ENCODE assay signal across 13 cellular contexts in genomic region chr1:116558140-116558549, GRCh38. TPM values are rescaled to one million over a fixed set of nuclear protein-coding genes. Genes with fewer than 3 reads are reported as not detected.
A peak's percentile ranks its signal among the peaks of the same experiment; 100 is the strongest.
DNase-seq lines count a peak whose midpoint lies in the region; ATAC-seq lines count a peak whose summit lies in the region.
"Had no signal": no experiment of that assay in that cellular context is flagged by ENCODE, and none has a peak within 500 bp of the region (broad histone marks: within the 10 kb centered on the region; RNA-seq: fewer than 3 reads in every experiment).

No MANE protein-coding gene starts in this region.

- ATAC-seq in HG02610 (IDR thresholded peaks at IDR 0.05; ENCODE audit: unreplicated experiment) (peak; percentile 34), T-helper 17 cell (no peak), GM19452 (IDR thresholded peaks at IDR 0.05; ENCODE audit: unreplicated experiment) (no peak)

- H3K4me1 Mint-ChIP-seq in activated naive CD4-positive, alpha-beta T cell treated with anti-CD3 and anti-CD28 coated beads, Interleukin-2, amount 50 U/mL, for 24 hours = peaks cover 23% of the 10 kb centered on the region
- peaks cover 58% of the 10 kb centered on the region for H3K4me1 Mint-ChIP-seq in activated naive CD4-positive, alpha-beta T cell treated with anti-CD3 and anti-CD28 coated beads for 36 hours (ENCODE audit: low read depth)
- H3K4me1 Mint-ChIP-seq in T-helper 17 cell = peaks cover 65% of the 10 kb centered on the region
- H3K4me1 Mint-ChIP-seq in stimulated activated naive CD8-positive, alpha-beta T cell treated with anti-CD3 and anti-CD28 coated beads, Interleukin-15, Interleukin-2, amounts not matched to agents 100 ng/mL and 50 ng/mL, for 24 hours (ENCODE audit: low read depth) = peaks cover 91% of the 10 kb centered on the region

- CTCF ChIA-PET in activated naive CD4-positive, alpha-beta T cell treated with anti-CD3 and anti-CD28 coated beads for 36 hours (lab: Charles Lee) = interaction anchor here (0.7 to 1.4 kb wide), 2 partner anchors 10 to 314 kb away, joined by 3 read pairs; no protein-coding TSS in a partner anchor

- peak overlapping the region; percentile 2 for H3K27ac Mint-ChIP-seq in activated naive CD4-positive, alpha-beta T cell treated with anti-CD3 and anti-CD28 coated beads, Interleukin-2, amount 50 U/mL, for 24 hours
- no peak overlapping the region for H3K27ac Mint-ChIP-seq in activated naive CD4-positive, alpha-beta T cell treated with anti-CD3 and anti-CD28 coated beads for 36 hours
- peak overlapping the region; percentile 93 for H3K27ac Mint-ChIP-seq in T-helper 17 cell
- peak overlapping the region; percentile 96 for H3K27ac Mint-ChIP-seq in stimulated activated naive CD8-positive, alpha-beta T cell treated with anti-CD3 and anti-CD28 coated beads, Interleukin-15, Interleukin-2, amounts not matched to agents 100 ng/mL and 50 ng/mL, for 24 hours

- peaks cover 3% of the 10 kb centered on the region for H3K36me3 Mint-ChIP-seq in activated naive CD4-positive, alpha-beta T cell treated with anti-CD3 and anti-CD28 coated beads, Interleukin-2, amount 50 U/mL, for 24 hours
- H3K36me3 Mint-ChIP-seq in activated naive CD4-positive, alpha-beta T cell treated with anti-CD3 and anti-CD28 coated beads for 36 hours (ENCODE audit: low read depth) = peaks cover 4% of the 10 kb centered on the region
- peaks cover 7% of the 10 kb centered on the region for H3K36me3 Mint-ChIP-seq in T-helper 17 cell (ENCODE audit: low read depth)
- H3K36me3 Mint-ChIP-seq in stimulated activated naive CD8-positive, alpha-beta T cell treated with anti-CD3 and anti-CD28 coated beads, Interleukin-15, Interleukin-2, amounts not matched to agents 100 ng/mL and 50 ng/mL, for 24 hours (ENCODE audit: low read depth) = peaks cover 57% of the 10 kb centered on the region

- no peaks in the 10 kb centered on the region for H3K9me3 Mint-ChIP-seq in activated naive CD4-positive, alpha-beta T cell treated with anti-CD3 and anti-CD28 coated beads, Interleukin-2, amount 50 U/mL, for 24 hours
- peaks cover 6% of the 10 kb centered on the region for H3K9me3 Mint-ChIP-seq in activated naive CD4-positive, alpha-beta T cell treated with anti-CD3 and anti-CD28 coated beads for 36 hours
- H3K9me3 Mint-ChIP-seq in stimulated activated naive CD8-positive, alpha-beta T cell treated with anti-CD3 and anti-CD28 coated beads, Interleukin-15, Interleukin-2, amounts not matched to agents 100 ng/mL and 50 ng/mL, for 24 hours = peaks cover 9% of the 10 kb centered on the region

- intact Hi-C loops in activated naive CD4-positive, alpha-beta T cell treated with anti-CD3 and anti-CD28 coated beads for 36 hours (cut with micrococcal nuclease) = loop anchor here (1.0 to 5.0 kb wide), 3 partner anchors 12 to 1104 kb away; partner anchors contain the start of gene TTF2

- DNase-seq in activated naive CD4-positive, alpha-beta T cell treated with anti-CD3 and anti-CD28 coated beads for 36 hours = no peak
- DNase-seq in T-helper 17 cell (no peak), DMS53 treated with DMSO at 0.1 percent for 48 hours (lab: John Stamatoyannopoulos, UW; ENCODE audit: unreplicated experiment) (no peak), amniotic stem cell (lab: John Stamatoyannopoulos, UW) (no peak)
- DNase-seq: cortex of kidney, KG1, mesenchymal stem cell, NCI-H2107, posterior cingulate gyrus had no signal

- no peaks in the 10 kb centered on the region for H3K27me3 Mint-ChIP-seq in activated naive CD4-positive, alpha-beta T cell treated with anti-CD3 and anti-CD28 coated beads, Interleukin-2, amount 50 U/mL, for 24 hours
- no peaks in the 10 kb centered on the region for H3K27me3 Mint-ChIP-seq in activated naive CD4-positive, alpha-beta T cell treated with anti-CD3 and anti-CD28 coated beads for 36 hours (ENCODE audit: low read depth)
- H3K27me3 Mint-ChIP-seq in T-helper 17 cell = no peaks in the 10 kb centered on the region
- no peaks in the 10 kb centered on the region for H3K27me3 Mint-ChIP-seq in stimulated activated naive CD8-positive, alpha-beta T cell treated with anti-CD3 and anti-CD28 coated beads, Interleukin-15, Interleukin-2, amounts not matched to agents 100 ng/mL and 50 ng/mL, for 24 hours

- H3K9me3 ChIP-seq in T-helper 17 cell (ENCODE audit: control insufficient read depth, low read length, poor library complexity, severe bottlenecking) = no peaks in the 10 kb centered on the region

- no peak overlapping the region for H3K4me3 Mint-ChIP-seq in activated naive CD4-positive, alpha-beta T cell treated with anti-CD3 and anti-CD28 coated beads, Interleukin-2, amount 50 U/mL, for 24 hours
- no peak overlapping the region for H3K4me3 Mint-ChIP-seq in activated naive CD4-positive, alpha-beta T cell treated with anti-CD3 and anti-CD28 coated beads for 36 hours
- peak overlapping the region; percentile 31 for H3K4me3 Mint-ChIP-seq in T-helper 17 cell
- peak overlapping the region; percentile 67 for H3K4me3 Mint-ChIP-seq in stimulated activated naive CD8-positive, alpha-beta T cell treated with anti-CD3 and anti-CD28 coated beads, Interleukin-15, Interleukin-2, amounts not matched to agents 100 ng/mL and 50 ng/mL, for 24 hours

RNA-seq across cellular contexts. Expression of gene CD58, which starts 12.7 kb away (rescaled TPM):
- total RNA-seq in activated naive CD4-positive, alpha-beta T cell treated with anti-CD3 and anti-CD28 coated beads for 36 hours = 1 to 10 TPM; 3.9 to 4.2 TPM
- 10 to 100 TPM; 21.7 to 22.1 TPM for total RNA-seq in T-helper 17 cell

Comparison
In these comparisons a context has a peak if more than half of its experiments do, and no peak if none do; other contexts are left out.
1. H3K4me3 Mint-ChIP-seq: peak in T-helper 17 cell (single experiment) and stimulated activated naive CD8-positive, alpha-beta T cell treated with anti-CD3 and anti-CD28 coated beads, Interleukin-15, Interleukin-2, amounts not matched to agents 100 ng/mL and 50 ng/mL, for 24 hours (single experiment); none in activated naive CD4-positive, alpha-beta T cell treated with anti-CD3 and anti-CD28 coated beads, Interleukin-2, amount 50 U/mL, for 24 hours (single experiment) and activated naive CD4-positive, alpha-beta T cell treated with anti-CD3 and anti-CD28 coated beads for 36 hours (single experiment).
2. RNA of gene CD58, which starts 12.7 kb away (total RNA-seq): 21.7 to 22.1 TPM in T-helper 17 cell; 3.9 to 4.2 TPM in activated naive CD4-positive, alpha-beta T cell treated with anti-CD3 and anti-CD28 coated beads for 36 hours; every median in the first group is over 4 times any median in the second.